1 cellular context compared by ENCODE assay signal in the genomic region with DNA sequence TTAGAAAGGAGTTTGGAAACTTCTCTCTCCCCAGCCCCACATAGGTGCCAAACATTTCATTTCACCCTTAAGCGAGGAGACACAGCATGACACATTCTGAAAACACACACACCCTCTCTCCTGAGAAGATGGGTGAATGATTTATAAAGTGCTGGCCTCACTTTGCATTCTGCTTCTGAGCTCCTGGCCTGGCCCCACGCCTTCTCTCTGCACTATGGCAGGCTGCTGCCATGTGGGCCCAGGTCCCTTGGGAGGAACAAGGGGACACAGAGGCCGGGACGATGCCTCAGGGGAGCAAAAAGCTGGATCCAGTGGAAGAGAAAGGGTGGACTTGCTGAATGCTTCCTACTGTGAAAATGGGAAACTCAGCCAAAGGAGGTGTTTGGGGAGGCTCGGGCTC.
TF ChIP-seq lines count a peak whose summit lies in the region.

No MANE protein-coding gene starts in this region.

TF ChIP-seq in GM12878, 131 proteins besides CTCF, POLR2A, EP300 and RAD21 (continued from another document):
- TF ChIP-seq, protein P1, sequence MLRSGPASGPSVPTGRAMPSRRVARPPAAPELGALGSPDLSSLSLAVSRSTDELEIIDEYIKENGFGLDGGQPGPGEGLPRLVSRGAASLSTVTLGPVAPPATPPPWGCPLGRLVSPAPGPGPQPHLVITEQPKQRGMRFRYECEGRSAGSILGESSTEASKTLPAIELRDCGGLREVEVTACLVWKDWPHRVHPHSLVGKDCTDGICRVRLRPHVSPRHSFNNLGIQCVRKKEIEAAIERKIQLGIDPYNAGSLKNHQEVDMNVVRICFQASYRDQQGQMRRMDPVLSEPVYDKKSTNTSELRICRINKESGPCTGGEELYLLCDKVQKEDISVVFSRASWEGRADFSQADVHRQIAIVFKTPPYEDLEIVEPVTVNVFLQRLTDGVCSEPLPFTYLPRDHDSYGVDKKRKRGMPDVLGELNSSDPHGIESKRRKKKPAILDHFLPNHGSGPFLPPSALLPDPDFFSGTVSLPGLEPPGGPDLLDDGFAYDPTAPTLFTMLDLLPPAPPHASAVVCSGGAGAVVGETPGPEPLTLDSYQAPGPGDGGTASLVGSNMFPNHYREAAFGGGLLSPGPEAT (IDR thresholded peaks at IDR 0.05; ENCODE audit: low read depth), result peak; percentile 62; the same call in 1 of the 2 replicates
- TF ChIP-seq, protein P2, sequence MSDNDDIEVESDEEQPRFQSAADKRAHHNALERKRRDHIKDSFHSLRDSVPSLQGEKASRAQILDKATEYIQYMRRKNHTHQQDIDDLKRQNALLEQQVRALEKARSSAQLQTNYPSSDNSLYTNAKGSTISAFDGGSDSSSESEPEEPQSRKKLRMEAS (IDR thresholded peaks at IDR 0.05; ENCODE audit: low read depth, low read length), result peak; percentile 30; the same call in 1 of the 2 replicates
- TF ChIP-seq BHLHE40 (IDR thresholded peaks at IDR 0.05; ENCODE audit: borderline replicate concordance in 1 of 2, low read depth in 2 of 2, low read length in 1 of 2), result peak in 1 of 2 experiments; percentile 46; a peak in 2 of 4 replicates
- TF ChIP-seq RB1 (IDR thresholded peaks at IDR 0.05; ENCODE audit: borderline replicate concordance), result 0 out of 2 replicates have a peak, but pooled peaks have one; percentile 60
- no peak for TF ChIP-seq LARP7 (IDR thresholded peaks at IDR 0.05)
TF ChIP-seq in GM12878: peak in this region for 12.
